ENCODE assay signal across 2 cellular contexts in the genomic region with DNA sequence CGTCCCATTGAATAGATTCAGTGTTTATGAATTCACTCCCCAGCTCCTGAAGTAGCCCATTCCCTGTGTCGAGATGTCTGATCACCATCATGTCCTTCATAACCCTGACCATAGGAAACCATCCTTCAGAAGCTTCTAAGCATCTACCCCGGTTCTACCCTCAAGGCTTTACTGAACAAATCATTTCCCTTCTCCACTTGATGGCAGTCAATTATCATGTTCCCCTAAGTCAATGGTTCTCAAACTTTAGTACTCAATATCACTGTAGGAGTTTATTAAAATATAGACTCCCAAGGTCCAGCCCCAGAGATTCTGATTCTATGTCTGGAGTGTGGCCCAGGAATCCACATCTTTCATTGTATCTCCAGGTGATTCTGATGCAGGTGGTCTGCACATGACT.
TF ChIP-seq lines count a peak whose summit lies in the region.

No MANE protein-coding gene starts in this region.

TF ChIP-seq in HEK293, 187 proteins besides CTCF, POLR2A, EP300 and RAD21:
- no peak for TF ChIP-seq ZNF792 (tag by site-specific recombination; IDR thresholded peaks at IDR 0.05)
- no peak for TF ChIP-seq ZFP37 (tag by site-specific recombination; IDR thresholded peaks at IDR 0.05)
- TF ChIP-seq ZNF174 (tag by site-specific recombination; IDR thresholded peaks at IDR 0.05), result no peak
- no peak for TF ChIP-seq ZFP69B (tag by site-specific recombination; IDR thresholded peaks at IDR 0.05)
- no peak for TF ChIP-seq YY2 (tag by site-specific recombination; IDR thresholded peaks at IDR 0.05)
- no peak for TF ChIP-seq ZNF558 (tag by site-specific recombination; IDR thresholded peaks at IDR 0.05)
- no peak for TF ChIP-seq ZNF155 (tag by site-specific recombination; IDR thresholded peaks at IDR 0.05)
- TF ChIP-seq MEIS1 (CRISPR knock-in tag; IDR thresholded peaks at IDR 0.05; ENCODE audit: borderline replicate concordance), result no peak
- no peak for TF ChIP-seq ZIC2 (tag by site-specific recombination; IDR thresholded peaks at IDR 0.05)
- TF ChIP-seq, protein P1, sequence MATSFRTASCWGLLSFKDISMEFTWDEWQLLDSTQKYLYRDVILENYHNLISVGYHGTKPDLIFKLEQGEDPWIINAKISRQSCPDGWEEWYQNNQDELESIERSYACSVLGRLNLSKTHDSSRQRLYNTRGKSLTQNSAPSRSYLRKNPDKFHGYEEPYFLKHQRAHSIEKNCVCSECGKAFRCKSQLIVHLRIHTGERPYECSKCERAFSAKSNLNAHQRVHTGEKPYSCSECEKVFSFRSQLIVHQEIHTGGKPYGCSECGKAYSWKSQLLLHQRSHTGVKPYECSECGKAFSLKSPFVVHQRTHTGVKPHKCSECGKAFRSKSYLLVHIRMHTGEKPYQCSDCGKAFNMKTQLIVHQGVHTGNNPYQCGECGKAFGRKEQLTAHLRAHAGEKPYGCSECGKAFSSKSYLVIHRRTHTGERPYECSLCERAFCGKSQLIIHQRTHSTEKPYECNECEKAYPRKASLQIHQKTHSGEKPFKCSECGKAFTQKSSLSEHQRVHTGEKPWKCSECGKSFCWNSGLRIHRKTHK (tag by site-specific recombination; IDR thresholded peaks at IDR 0.05), result no peak
- no peak for TF ChIP-seq ZNF19 (tag by site-specific recombination; IDR thresholded peaks at IDR 0.05; ENCODE audit: low read depth)
- TF ChIP-seq ZNF394 (tag by site-specific recombination; IDR thresholded peaks at IDR 0.05; ENCODE audit: borderline replicate concordance), result no peak
- no peak for TF ChIP-seq ZNF266 (tag by site-specific recombination; IDR thresholded peaks at IDR 0.05; ENCODE audit: low read depth)
- TF ChIP-seq ZNF239 (tag by site-specific recombination; IDR thresholded peaks at IDR 0.05), result no peak
- no peak for TF ChIP-seq ZNF501 (tag by site-specific recombination; IDR thresholded peaks at IDR 0.05)
- no peak for TF ChIP-seq ZNF660 (tag by site-specific recombination; IDR thresholded peaks at IDR 0.05)
- TF ChIP-seq SCRT1 (tag by site-specific recombination; IDR thresholded peaks at IDR 0.05; ENCODE audit: borderline replicate concordance), result no peak
- no peak for TF ChIP-seq ZSCAN23 (tag by site-specific recombination; IDR thresholded peaks at IDR 0.05)

TF ChIP-seq in H1, 55 proteins besides CTCF, POLR2A, EP300 and RAD21:
- no peak for TF ChIP-seq GTF2F1 (IDR thresholded peaks at IDR 0.05; ENCODE audit: borderline replicate concordance, low read depth, low read length)
- no peak for TF ChIP-seq SAP30 (IDR thresholded peaks at IDR 0.05; ENCODE audit: insufficient read depth, insufficient replicate concordance, low read length)
- no peak for TF ChIP-seq SP1 (IDR thresholded peaks at IDR 0.05; ENCODE audit: low read depth, low read length)
- no peak for TF ChIP-seq CHD1 (IDR thresholded peaks at IDR 0.05; ENCODE audit: low read depth, low read length)
- no peak for TF ChIP-seq CHD2 (IDR thresholded peaks at IDR 0.05; ENCODE audit: low read length)
- no peak for TF ChIP-seq BRCA1 (IDR thresholded peaks at IDR 0.05; ENCODE audit: low read depth, low read length)
- no peak for TF ChIP-seq SIRT6 (IDR thresholded peaks at IDR 0.05; ENCODE audit: low read length)
- no peak for TF ChIP-seq JUN (IDR thresholded peaks at IDR 0.05; ENCODE audit: low read depth, low read length)
- TF ChIP-seq NANOG (IDR thresholded peaks at IDR 0.05; ENCODE audit: insufficient read depth, low read depth, low read length, poor library complexity, severe bottlenecking), result no peak
- no peak for TF ChIP-seq SIN3A (conservative IDR thresholded peaks at IDR 0.05 in 1 of 2, IDR thresholded peaks at IDR 0.05 in 1 of 2; ENCODE audit: low read depth in 1 of 2, low read length in 2 of 2)
- TF ChIP-seq RBBP5 (IDR thresholded peaks at IDR 0.05; ENCODE audit: borderline replicate concordance, low read depth, low read length), result no peak
- TF ChIP-seq NRF1 (IDR thresholded peaks at IDR 0.05; ENCODE audit: low read depth, low read length), result no peak
- TF ChIP-seq KDM5A (IDR thresholded peaks at IDR 0.05; ENCODE audit: low read length), result no peak
